ENCODE assay signal across 9 cellular contexts in genomic region chr5:132465095-132465707, GRCh38. TPM values are rescaled to one million over a fixed set of nuclear protein-coding genes. Genes with fewer than 3 reads are reported as not detected.
DNase-seq lines count a peak whose midpoint lies in the region; ATAC-seq and TF ChIP-seq lines count a peak whose summit lies in the region.
"Had no signal": no experiment of that assay in that cellular context is flagged by ENCODE, and none has a peak within 500 bp of the region (broad histone marks: within the 10 kb centered on the region; RNA-seq: fewer than 3 reads in every experiment).

No MANE protein-coding gene starts in this region.

- CTCF ChIA-PET in Panc1 (lab: Charles Lee), result interaction anchor here (0.9 to 1.4 kb wide), 3 partner anchors 36 to 77 kb away, joined by 3 to 5 read pairs (median 3); no protein-coding TSS in a partner anchor

- DNase-seq in DND-41 (peak; percentile 81), Panc1 (ENCODE audit: low read depth, low spot score) (no peak), esophagus muscularis mucosa (ENCODE audit: extremely low spot score) (no peak), head of caudate nucleus (no peak), GM13977 (ENCODE audit: low spot score) (no peak)
- no peak for DNase-seq in stimulated activated naive CD4-positive, alpha-beta T cell treated with Interleukin-2 at 50 U/mL for 16 hours (lab: John Stamatoyannopoulos, UW)
- DNase-seq: stimulated activated CD4-positive, alpha-beta T cell treated with anti-CD3 and anti-CD28 coated beads, Interleukin-4, amount 100 ng/mL, for 4 hours had no signal

- BruUV-seq in Panc1 (replicated peaks; lab: Mats Ljungman, UMichigan), result no TSS peak

- H3K36me3 ChIP-seq in DND-41 (ENCODE audit: insufficient read depth, low read length), result peaks cover 69% of the 10 kb centered on the region
- H3K36me3 ChIP-seq in Panc1 (ENCODE audit: control insufficient read depth, insufficient read depth, low read length), result no peaks in the 10 kb centered on the region
- peaks cover 0 to 26% (median 1%) of the 10 kb centered on the region in 4 donors for H3K36me3 ChIP-seq in esophagus muscularis mucosa
- H3K36me3 ChIP-seq in rectal smooth muscle tissue (ENCODE audit: control insufficient read depth, insufficient read depth, low read length), result no peaks in the 10 kb centered on the region

- in situ Hi-C loops in Panc1 (cut with HindIII; ENCODE audit: low pct_unique_long_range_greater_than_20kb, low sequenced_read_pairs), result no loop called here
- in situ Hi-C loops in GM13977 (cut with MboI; ENCODE audit: low pct_unique_long_range_greater_than_20kb, low sequenced_read_pairs, unreplicated experiment), result no loop called here

- H3K4me1 ChIP-seq in DND-41 (ENCODE audit: insufficient read depth, low read length) (peaks cover 93% of the 10 kb centered on the region), Panc1 (ENCODE audit: control insufficient read depth, insufficient read depth, low read length) (peaks cover 24% of the 10 kb centered on the region), esophagus muscularis mucosa (peaks cover 52 to 75% (median 58%) of the 10 kb centered on the region in 4 donors), rectal smooth muscle tissue (ENCODE audit: control insufficient read depth, insufficient read depth, low read length) (peaks cover 16% of the 10 kb centered on the region)

- TF ChIP-seq EP300 in esophagus muscularis mucosa (IDR thresholded peaks at IDR 0.05), result no peak

- no peak for TF ChIP-seq POLR2A in esophagus muscularis mucosa (IDR thresholded peaks at IDR 0.05; ENCODE audit: low read depth)

- H3K27ac ChIP-seq in DND-41 (ENCODE audit: low read length) (peak overlapping the region; percentile 99), Panc1 (ENCODE audit: low read length) (0 out of 2 replicates have a peak overlapping the region, but pooled peaks have one; percentile 21), esophagus muscularis mucosa (replicated peaks in 1 of 4) (peak overlapping the region; percentile 58 to 75 (median 69)), rectal smooth muscle tissue (ENCODE audit: low read depth, low read length) (peak overlapping the region; percentile 64)

- no peak overlapping the region for H2AFZ ChIP-seq in DND-41 (ENCODE audit: low read depth, low read length)

- TF ChIP-seq CTCF in DND-41 (IDR thresholded peaks at IDR 0.05; ENCODE audit: borderline replicate concordance, extremely low read depth, low read length, poor library complexity, severe bottlenecking) (peak; percentile 19), Panc1 (IDR thresholded peaks at IDR 0.05) (no peak), esophagus muscularis mucosa (IDR thresholded peaks at IDR 0.05) (no peak), GM13977 (IDR thresholded peaks at IDR 0.05; ENCODE audit: extremely low read depth, insufficient read depth, missing control alignments) (no peak)

- ATAC-seq in DND-41 (ENCODE audit: insufficient read depth, low read depth), result peak; percentile 34
- ATAC-seq in Panc1, result no peak
- no peak for ATAC-seq in GM21825 (IDR thresholded peaks at IDR 0.05; ENCODE audit: unreplicated experiment)

- H3K27me3 ChIP-seq in DND-41 (ENCODE audit: insufficient read depth, low read length, poor library complexity), result no peaks in the 10 kb centered on the region
- no peaks in the 10 kb centered on the region for H3K27me3 ChIP-seq in Panc1 (ENCODE audit: control insufficient read depth, insufficient read depth, low read length)
- H3K27me3 ChIP-seq in esophagus muscularis mucosa, result no peaks in the 10 kb centered on the region
- H3K27me3 ChIP-seq in rectal smooth muscle tissue (ENCODE audit: control insufficient read depth, insufficient read depth, low read length), result no peaks in the 10 kb centered on the region

- H3K9ac ChIP-seq in DND-41 (ENCODE audit: low read depth, low read length), result peak overlapping the region; percentile 65
- H3K9ac ChIP-seq in rectal smooth muscle tissue (ENCODE audit: low read length), result no peak overlapping the region

- 80% methylated on average over 10 of the region's 10 CpGs for WGBS in esophagus muscularis mucosa

- POLR2A ChIA-PET in Panc1 (lab: Charles Lee), result interaction anchor here (0.6 to 0.8 kb wide), 2 partner anchors 16 to 172 kb away, joined by 3 to 4 read pairs; no protein-coding TSS in a partner anchor

- H3K79me2 ChIP-seq in DND-41 (ENCODE audit: insufficient read depth, low read length), result peaks cover 79% of the 10 kb centered on the region

- intact Hi-C loops in Panc1 (cut with micrococcal nuclease; ENCODE audit: unreplicated experiment) (no loop called here), esophagus muscularis mucosa (cut with DNase I) (no loop called here), head of caudate nucleus (cut with DNase I) (no loop called here)

- H3K4me3 ChIP-seq in DND-41 (ENCODE audit: low read depth in 1 of 2, low read length in 2 of 2), result peak overlapping the region in 1 of 2 experiments; percentile 26; a peak in 1 of 4 replicates
- no peak overlapping the region for H3K4me3 ChIP-seq in Panc1 (ENCODE audit: low read depth in 2 of 2, low read length in 2 of 2)
- H3K4me3 ChIP-seq in esophagus muscularis mucosa, result no peak overlapping the region
- H3K4me3 ChIP-seq in rectal smooth muscle tissue (ENCODE audit: low read length), result peak overlapping the region; percentile 54

- H4K20me1 ChIP-seq in DND-41 (ENCODE audit: insufficient read depth, low read length), result no peaks in the 10 kb centered on the region

- peak overlapping the region; percentile 50 for H3K4me2 ChIP-seq in DND-41 (ENCODE audit: insufficient read depth, low read length)

- H3K9me3 ChIP-seq in DND-41 (ENCODE audit: insufficient read depth, low read length, severe bottlenecking) (no peaks in the 10 kb centered on the region), Panc1 (ENCODE audit: control insufficient read depth, insufficient read depth, low read depth, low read length) (no peaks in the 10 kb centered on the region), esophagus muscularis mucosa (no peaks in the 10 kb centered on the region)

RNA-seq across cellular contexts. Expression of gene IRF1, which starts 25.4 kb away (rescaled TPM):
- total RNA-seq in Panc1 (2021; ENCODE audit: unreplicated experiment), result 48.9 TPM
- polyA plus RNA-seq in Panc1 (2012; ENCODE audit: insufficient read length), result 46.4 TPM
- total RNA-seq in esophagus muscularis mucosa, result 100 to 1,000 TPM in 1 of 4 donors, 10 to 100 TPM in 3; 20.6 to 289 (median 29.6) TPM

Comparison
In these comparisons a context has a peak if more than half of its experiments do, and no peak if none do; other contexts are left out.
1. H3K27ac ChIP-seq: peak in every context shown above with its lines; median percentile 99 in DND-41; 69 in esophagus muscularis mucosa; 64 in rectal smooth muscle tissue; 21 in Panc1.